In the genomic region with DNA sequence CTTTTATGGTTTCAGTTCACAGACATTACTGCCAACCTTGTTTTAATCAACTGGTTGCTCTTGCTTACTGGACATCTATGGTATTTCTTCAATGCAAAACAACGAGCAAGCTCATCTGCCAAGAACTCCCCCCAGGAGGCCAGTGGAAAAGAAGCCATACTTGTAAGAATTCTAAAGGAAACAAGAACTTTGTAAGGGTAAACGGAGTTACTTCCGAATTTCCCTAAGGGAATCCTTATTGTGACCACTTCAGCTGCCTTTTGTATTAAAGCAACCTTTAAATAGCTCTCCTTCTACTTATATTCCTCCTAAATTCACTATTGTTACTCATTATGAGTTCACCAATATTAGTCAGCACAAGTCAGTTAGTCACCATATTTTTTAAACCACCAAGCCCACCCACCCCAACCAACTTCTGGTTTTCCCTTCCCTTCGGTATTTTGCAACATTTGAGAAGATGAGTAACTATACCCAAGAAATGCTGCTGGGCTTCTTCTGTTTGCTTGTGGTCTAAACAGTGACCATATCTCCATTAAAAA, we compare ENCODE assay signal across 8 cellular contexts.
DNase-seq lines count a peak whose midpoint lies in the region; ATAC-seq, FAIRE-seq and TF ChIP-seq lines count a peak whose summit lies in the region.

No MANE protein-coding gene starts in this region.

- no peaks in the 10 kb centered on the region for H3K27me3 Mint-ChIP-seq in activated CD8-positive, alpha-beta memory T cell treated with anti-CD3 and anti-CD28 coated beads, Interleukin-2, amount 10 ng/mL, durations not matched to agents 7 days and 5 days

- H3K27ac Mint-ChIP-seq in activated CD8-positive, alpha-beta memory T cell treated with anti-CD3 and anti-CD28 coated beads, Interleukin-2, amount 10 ng/mL, durations not matched to agents 7 days and 5 days: peak overlapping the region; percentile 83

- H3K4me3 Mint-ChIP-seq in activated CD8-positive, alpha-beta memory T cell treated with anti-CD3 and anti-CD28 coated beads, Interleukin-2, amount 10 ng/mL, durations not matched to agents 7 days and 5 days: peak overlapping the region; percentile 39

- H3K4me1 Mint-ChIP-seq in activated CD8-positive, alpha-beta memory T cell treated with anti-CD3 and anti-CD28 coated beads, Interleukin-2, amount 10 ng/mL, durations not matched to agents 7 days and 5 days: peaks cover 71% of the 10 kb centered on the region

- no peak for FAIRE-seq in bronchial epithelial cell (lab: Jason Lieb, UNC)

- no peak overlapping the region for H3K4me3 ChIP-seq in bronchial epithelial cell (ENCODE audit: low read depth, low read length)

- no peak for TF ChIP-seq CTCF in bronchial epithelial cell (IDR thresholded peaks at IDR 0.05; ENCODE audit: insufficient read depth, low read length, severe bottlenecking)

- no peaks in the 10 kb centered on the region for H3K27me3 ChIP-seq in bronchial epithelial cell (ENCODE audit: control insufficient read depth, insufficient read depth, low read length)

- H3K9me3 Mint-ChIP-seq in activated CD8-positive, alpha-beta memory T cell treated with anti-CD3 and anti-CD28 coated beads, Interleukin-2, amount 10 ng/mL, durations not matched to agents 7 days and 5 days (ENCODE audit: low read depth): no peaks in the 10 kb centered on the region

- peak; percentile 11 for ATAC-seq in activated CD8-positive, alpha-beta memory T cell treated with anti-CD3 and anti-CD28 coated beads, Interleukin-2, amount 10 ng/mL, durations not matched to agents 7 days and 5 days
- ATAC-seq in HG03521 (IDR thresholded peaks at IDR 0.05; ENCODE audit: unreplicated experiment) (no peak), HG03469 (IDR thresholded peaks at IDR 0.05; ENCODE audit: unreplicated experiment) (no peak), HG03460 (IDR thresholded peaks at IDR 0.05; ENCODE audit: unreplicated experiment) (no peak)

- DNase-seq in activated CD8-positive, alpha-beta memory T cell treated with anti-CD3 and anti-CD28 coated beads, Interleukin-2, amount 10 ng/mL, durations not matched to agents 7 days and 5 days: peak; percentile 70
- DNase-seq in activated CD8-positive, alpha-beta memory T cell treated with anti-CD3 and anti-CD28 coated beads, Interleukin-2, amount 50 U/mL, for 48 hours: no peak
- DNase-seq in SIG-M5 (lab: John Stamatoyannopoulos, UW): peak; percentile 56
- peak; percentile 92 for DNase-seq in bronchial epithelial cell (ENCODE audit: low read depth)
- peak; percentile 35 for DNase-seq in stimulated activated CD4-positive, alpha-beta T cell treated with anti-CD3 and anti-CD28 coated beads, Interleukin-2, amount 100 ng/mL, for 4 hours (ENCODE audit: low read depth)

- H3K36me3 Mint-ChIP-seq in activated CD8-positive, alpha-beta memory T cell treated with anti-CD3 and anti-CD28 coated beads, Interleukin-2, amount 10 ng/mL, durations not matched to agents 7 days and 5 days: peaks cover 7% of the 10 kb centered on the region

- no peaks in the 10 kb centered on the region for H3K36me3 ChIP-seq in bronchial epithelial cell (ENCODE audit: control insufficient read depth, insufficient read depth, low read length)

- CTCF ChIA-PET in activated CD8-positive, alpha-beta memory T cell treated with anti-CD3 and anti-CD28 coated beads, Interleukin-2, amount 10 ng/mL, durations not matched to agents 7 days and 5 days (lab: Charles Lee): interaction anchor here (4.0 kb wide), 1 partner anchor 40 kb away, joined by 24 read pairs; no protein-coding TSS in a partner anchor
